In genomic region chr12:98332626-98333025, GRCh38 we compare ENCODE assay signal across 14 cellular contexts.
DNase-seq lines count a peak whose midpoint lies in the region; ATAC-seq and TF ChIP-seq lines count a peak whose summit lies in the region.
"Had no signal": no experiment of that assay in that cellular context is flagged by ENCODE, and none has a peak within 500 bp of the region (broad histone marks: within the 10 kb centered on the region; RNA-seq: fewer than 3 reads in every experiment).

No MANE protein-coding gene starts in this region.

- no peaks in the 10 kb centered on the region for H3K27me3 ChIP-seq in left ventricle myocardium inferior (ENCODE audit: low read depth)
- H3K27me3 ChIP-seq: esophagus squamous epithelium had no signal

- H3K4me3 ChIP-seq in left ventricle myocardium inferior, result no peak overlapping the region
- H3K4me3 ChIP-seq: esophagus squamous epithelium had no signal

- no peak overlapping the region for H3K27ac ChIP-seq in left ventricle myocardium inferior (replicated peaks)
- H3K27ac ChIP-seq: esophagus squamous epithelium had no signal

- peak; percentile 81 for ATAC-seq in GM19395 (IDR thresholded peaks at IDR 0.05; ENCODE audit: unreplicated experiment)
- ATAC-seq in HG02973 (IDR thresholded peaks at IDR 0.05; ENCODE audit: unreplicated experiment), result peak; percentile 51
- no peak for ATAC-seq in omental fat pad (ENCODE audit: low FRiP score)
- ATAC-seq in GM19397 (IDR thresholded peaks at IDR 0.05; ENCODE audit: unreplicated experiment), result no peak
- ATAC-seq in activated T-cell treated with anti-CD3 and anti-CD28 coated beads, Interleukin-2, amount 50 U/mL, for 4 hours, result no peak
- ATAC-seq: natural killer cell treated with Interleukin-12 subunit alpha and Interleukin-12 subunit beta and Interleukin-15 and Interleukin-18, amount 100 ng/mL, for 72 hours had no signal

- H3K9me3 Mint-ChIP-seq in activated T-cell treated with anti-CD3 and anti-CD28 coated beads, Interleukin-2, amount 50 U/mL, for 4 hours, result no peaks in the 10 kb centered on the region
- H3K9me3 Mint-ChIP-seq: activated B cell treated with CpG ODN at 0.5 μM for 24 hours; natural killer cell treated with Interleukin-12 subunit alpha and Interleukin-12 subunit beta and Interleukin-15 and Interleukin-18, amount 100 ng/mL, for 72 hours had no signal

- H3K9me3 ChIP-seq in left ventricle myocardium inferior (replicated peaks), result no peaks in the 10 kb centered on the region
- H3K9me3 ChIP-seq: esophagus squamous epithelium had no signal

- H3K27me3 Mint-ChIP-seq in activated T-cell treated with anti-CD3 and anti-CD28 coated beads, Interleukin-2, amount 50 U/mL, for 4 hours (ENCODE audit: low read depth), result peaks cover 4% of the 10 kb centered on the region

- no peak overlapping the region for H3K4me3 Mint-ChIP-seq in activated T-cell treated with anti-CD3 and anti-CD28 coated beads, Interleukin-2, amount 50 U/mL, for 4 hours
- H3K4me3 Mint-ChIP-seq: activated B cell treated with CpG ODN at 0.5 μM for 24 hours; natural killer cell treated with Interleukin-12 subunit alpha and Interleukin-12 subunit beta and Interleukin-15 and Interleukin-18, amount 100 ng/mL, for 72 hours had no signal

- H3K36me3 Mint-ChIP-seq in activated T-cell treated with anti-CD3 and anti-CD28 coated beads, Interleukin-2, amount 50 U/mL, for 4 hours (ENCODE audit: insufficient read depth), result no peaks in the 10 kb centered on the region
- H3K36me3 Mint-ChIP-seq: natural killer cell treated with Interleukin-12 subunit alpha and Interleukin-12 subunit beta and Interleukin-15 and Interleukin-18, amount 100 ng/mL, for 72 hours had no signal

- DNase-seq in NCI-H446 treated with DMSO at 0.1 percent for 48 hours (lab: John Stamatoyannopoulos, UW) (peak; percentile 10), left ventricle myocardium inferior (no peak), omental fat pad (ENCODE audit: low spot score) (no peak)
- no peak for DNase-seq in activated T-cell treated with anti-CD3 and anti-CD28 coated beads, Interleukin-2, amount 50 U/mL, for 4 hours
- DNase-seq: activated B cell treated with CpG ODN at 0.5 μM for 24 hours; activated effector memory CD4-positive, alpha-beta T cell treated with Interleukin-2 at 50 U/mL for 16 hours; C1 segment of cervical spinal cord; caudate nucleus; esophagus squamous epithelium had no signal

- TF ChIP-seq CTCF in GM12874 (IDR thresholded peaks at IDR 0.05; ENCODE audit: insufficient read depth, low read depth, low read length), result peak; percentile 21; the same call in 1 of the 2 replicates
- no peak for TF ChIP-seq CTCF in left ventricle myocardium inferior (IDR thresholded peaks at IDR 0.05; ENCODE audit: borderline replicate concordance)
- TF ChIP-seq CTCF in omental fat pad (IDR thresholded peaks at IDR 0.05), result no peak

- no peaks in the 10 kb centered on the region for H3K4me1 ChIP-seq in left ventricle myocardium inferior
- H3K4me1 ChIP-seq: esophagus squamous epithelium had no signal

- intact Hi-C loops in left ventricle myocardium inferior (cut with micrococcal nuclease), result no loop called here

- H3K36me3 ChIP-seq in left ventricle myocardium inferior, result no peaks in the 10 kb centered on the region
- H3K36me3 ChIP-seq: esophagus squamous epithelium had no signal

- H3K4me1 Mint-ChIP-seq in activated T-cell treated with anti-CD3 and anti-CD28 coated beads, Interleukin-2, amount 50 U/mL, for 4 hours (ENCODE audit: low read depth), result no peaks in the 10 kb centered on the region
- H3K4me1 Mint-ChIP-seq: activated B cell treated with CpG ODN at 0.5 μM for 24 hours had no signal

Comparison
In these comparisons a context has a peak if more than half of its experiments do, and no peak if none do; other contexts are left out.
1. ATAC-seq: peak in GM19395 (single experiment) and HG02973 (single experiment); none in omental fat pad (single experiment), GM19397 (single experiment) and activated T-cell treated with anti-CD3 and anti-CD28 coated beads, Interleukin-2, amount 50 U/mL, for 4 hours (0 of 2).